1 cellular context compared by ENCODE assay signal in genomic region chr3:56819016-56819809, GRCh38.
TF ChIP-seq lines count a peak whose summit lies in the region.

No MANE protein-coding gene starts in this region.

TF ChIP-seq in HepG2, 621 proteins besides CTCF, POLR2A, EP300 and RAD21 (continued from another document):
- peak; percentile 23; the same call in 1 of the 2 replicates for TF ChIP-seq ZNF503 (CRISPR knock-in tag; IDR thresholded peaks at IDR 0.05)
- TF ChIP-seq ZNF329 (CRISPR knock-in tag; IDR thresholded peaks at IDR 0.05; ENCODE audit: low read depth), result no peak
- TF ChIP-seq ZNF121 (CRISPR knock-in tag; IDR thresholded peaks at IDR 0.05), result no peak
- no peak for TF ChIP-seq RFX3 (CRISPR knock-in tag; IDR thresholded peaks at IDR 0.05)
- TF ChIP-seq ZSCAN22 (CRISPR knock-in tag; IDR thresholded peaks at IDR 0.05), result no peak
- TF ChIP-seq RBFOX2 (IDR thresholded peaks at IDR 0.05; ENCODE audit: low read depth, low read length), result no peak
- TF ChIP-seq NCOR1 (IDR thresholded peaks at IDR 0.05; ENCODE audit: borderline replicate concordance, low read length), result no peak
- TF ChIP-seq SAFB2 (CRISPR knock-in tag; IDR thresholded peaks at IDR 0.05; ENCODE audit: borderline replicate concordance, low read depth), result no peak
- TF ChIP-seq ISX (CRISPR knock-in tag; conservative IDR thresholded peaks at IDR 0.05), result no peak
- TF ChIP-seq ZNF557 (CRISPR knock-in tag; IDR thresholded peaks at IDR 0.05), result no peak
- no peak for TF ChIP-seq ZNF367 (CRISPR knock-in tag; IDR thresholded peaks at IDR 0.05; ENCODE audit: borderline replicate concordance)
- TF ChIP-seq HMG20A (CRISPR knock-in tag; IDR thresholded peaks at IDR 0.05; ENCODE audit: borderline replicate concordance), result no peak
- no peak for TF ChIP-seq ZBTB20 (CRISPR knock-in tag; IDR thresholded peaks at IDR 0.05; ENCODE audit: borderline replicate concordance, low read depth)
- TF ChIP-seq PLRG1 (conservative IDR thresholded peaks at IDR 0.05), result no peak
- no peak for TF ChIP-seq ZNF616 (CRISPR knock-in tag; IDR thresholded peaks at IDR 0.05; ENCODE audit: low read depth)
- TF ChIP-seq HNF4A (CRISPR knock-in tag; IDR thresholded peaks at IDR 0.05), result peak; percentile 36; the same call in 1 of the 2 replicates
- TF ChIP-seq ATAD3A (CRISPR knock-in tag; IDR thresholded peaks at IDR 0.05), result no peak
- TF ChIP-seq SP5 (CRISPR knock-in tag; IDR thresholded peaks at IDR 0.05; ENCODE audit: borderline replicate concordance, low read depth), result peak; percentile 36; the same call in 1 of the 2 replicates
- peak; percentile 52; the same call in 1 of the 2 replicates for TF ChIP-seq GFI1 (CRISPR knock-in tag; IDR thresholded peaks at IDR 0.05; ENCODE audit: borderline replicate concordance)
- TF ChIP-seq ZFP82 (CRISPR knock-in tag; IDR thresholded peaks at IDR 0.05; ENCODE audit: borderline replicate concordance), result no peak
- TF ChIP-seq NFIC (IDR thresholded peaks at IDR 0.05; ENCODE audit: low read length), result peak; percentile 65; the same call in 1 of the 2 replicates
- TF ChIP-seq MTF2 (CRISPR knock-in tag; IDR thresholded peaks at IDR 0.05; ENCODE audit: borderline replicate concordance), result no peak
- no peak for TF ChIP-seq ZNF639 (CRISPR knock-in tag; conservative IDR thresholded peaks at IDR 0.05)
- no peak for TF ChIP-seq ZNF543 (CRISPR knock-in tag; IDR thresholded peaks at IDR 0.05)
- no peak for TF ChIP-seq ZNF501 (CRISPR knock-in tag; IDR thresholded peaks at IDR 0.05)
- TF ChIP-seq ZNF280B (CRISPR knock-in tag; IDR thresholded peaks at IDR 0.05; ENCODE audit: borderline replicate concordance), result no peak
- TF ChIP-seq ZNF790 (CRISPR knock-in tag; IDR thresholded peaks at IDR 0.05; ENCODE audit: borderline replicate concordance), result no peak
- 0 out of 2 replicates have a peak, but pooled peaks have one; percentile 9 for TF ChIP-seq THRA (CRISPR knock-in tag; IDR thresholded peaks at IDR 0.05; ENCODE audit: borderline replicate concordance)
- TF ChIP-seq ASH2L (IDR thresholded peaks at IDR 0.05; ENCODE audit: insufficient read length, low read depth, low read length), result peak; percentile 54
- no peak for TF ChIP-seq ELF3 (CRISPR knock-in tag; IDR thresholded peaks at IDR 0.05)
- 0 out of 2 replicates have a peak, but pooled peaks have one; percentile 22 for TF ChIP-seq POGZ (CRISPR knock-in tag; IDR thresholded peaks at IDR 0.05)
- TF ChIP-seq ZNF282 (IDR thresholded peaks at IDR 0.05; ENCODE audit: partially characterized antibody), result no peak
- no peak for TF ChIP-seq PHB2 (IDR thresholded peaks at IDR 0.05; ENCODE audit: partially characterized antibody)
- no peak for TF ChIP-seq DPF2 (CRISPR knock-in tag; IDR thresholded peaks at IDR 0.05; ENCODE audit: borderline replicate concordance, low read depth)
- no peak for TF ChIP-seq GATA4 (IDR thresholded peaks at IDR 0.05; ENCODE audit: borderline replicate concordance, low read depth)
- no peak for TF ChIP-seq CBFB (CRISPR knock-in tag; IDR thresholded peaks at IDR 0.05)
